Comparison of ENCODE assay signal across 15 cellular contexts in the genomic region with DNA sequence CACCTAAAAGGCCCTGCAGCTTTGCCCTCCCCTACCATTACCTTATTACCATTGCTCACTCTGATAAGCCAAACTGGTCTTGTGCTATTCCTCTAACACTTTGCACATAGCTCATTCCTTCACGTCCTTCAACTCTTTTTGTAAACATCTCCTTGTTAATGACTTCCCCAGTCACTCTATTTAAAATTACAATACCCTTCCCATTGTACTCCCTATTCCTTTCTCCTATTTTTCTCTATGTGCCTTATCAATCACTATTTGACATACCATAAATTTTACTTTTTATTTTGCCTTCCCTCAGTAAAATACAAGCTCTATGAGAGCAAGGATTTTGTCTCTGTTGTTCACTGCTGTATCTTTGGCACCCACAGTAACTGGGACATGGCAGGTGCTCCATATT. TPM values are rescaled to one million over a fixed set of nuclear protein-coding genes. Genes with fewer than 3 reads are reported as not detected.
"Had no signal": no experiment of that assay in that cellular context is flagged by ENCODE, and none has a peak within 500 bp of the region (broad histone marks: within the 10 kb centered on the region; RNA-seq: fewer than 3 reads in every experiment).

No MANE protein-coding gene starts in this region.

- H3K27me3 ChIP-seq: gastrocnemius medialis, neutrophil, right atrium auricular region, thyroid gland had no signal

- H3K9me3 ChIP-seq: gastrocnemius medialis, neutrophil, right atrium auricular region, thyroid gland had no signal

- DNase-seq: activated CD4-positive, alpha-beta memory T cell treated with anti-CD3 and anti-CD28 coated beads, Interleukin-2, amount 10 ng/mL, durations not matched to agents 7 days and 5 days; activated CD8-positive, alpha-beta memory T cell treated with anti-CD3 and anti-CD28 coated beads, Interleukin-2, amount 50 U/mL, for 48 hours; activated effector memory CD4-positive, alpha-beta T cell treated with Interleukin-2 at 50 U/mL for 16 hours; effector CD4-positive, alpha-beta T cell; gastrocnemius medialis; posterior cingulate gyrus; small intestine; thyroid gland had no signal

- H3K4me3 Mint-ChIP-seq: activated CD4-positive, alpha-beta memory T cell treated with anti-CD3 and anti-CD28 coated beads, Interleukin-2, amount 10 ng/mL, durations not matched to agents 7 days and 5 days; T-helper 1 cell treated with Interleukin-12 subunit alpha and Interleukin-12 subunit beta and Interleukin-4 antibody, amounts not matched to agents 30 μg/mL and 1 μg/mL, for 36 hours had no signal

- H3K27me3 Mint-ChIP-seq: activated CD4-positive, alpha-beta memory T cell treated with anti-CD3 and anti-CD28 coated beads, Interleukin-2, amount 10 ng/mL, durations not matched to agents 7 days and 5 days had no signal

- H3K27ac Mint-ChIP-seq: activated CD4-positive, alpha-beta memory T cell treated with anti-CD3 and anti-CD28 coated beads, Interleukin-2, amount 10 ng/mL, durations not matched to agents 7 days and 5 days; T-helper 1 cell treated with Interleukin-12 subunit alpha and Interleukin-12 subunit beta and Interleukin-4 antibody, amounts not matched to agents 30 μg/mL and 1 μg/mL, for 36 hours had no signal

- ATAC-seq: activated CD4-positive, CD25-positive, alpha-beta regulatory T cell treated with anti-CD3 and anti-CD28 coated beads, Interleukin-2, amount 50 U/mL, for 24 hours; gastrocnemius medialis; SK-N-SH treated with all-trans-retinoic acid at 6 μM for 48 hours had no signal

- H3K9me3 Mint-ChIP-seq: activated CD4-positive, alpha-beta memory T cell treated with anti-CD3 and anti-CD28 coated beads, Interleukin-2, amount 10 ng/mL, durations not matched to agents 7 days and 5 days; T-helper 1 cell treated with Interleukin-12 subunit alpha and Interleukin-12 subunit beta and Interleukin-4 antibody, amounts not matched to agents 30 μg/mL and 1 μg/mL, for 36 hours had no signal

- H3K27ac ChIP-seq: coronary artery, epithelial cell of prostate, gastrocnemius medialis, neutrophil, right atrium auricular region, thyroid gland had no signal

- H3K4me3 ChIP-seq: coronary artery, gastrocnemius medialis, right atrium auricular region, thyroid gland had no signal

RNA-seq across cellular contexts. Expression of a gene that starts 30.6 kb away (rescaled TPM):
- total RNA-seq: activated CD4-positive, alpha-beta memory T cell treated with anti-CD3 and anti-CD28 coated beads, Interleukin-2, amount 10 ng/mL, durations not matched to agents 7 days and 5 days had no signal
